In the genomic region with DNA sequence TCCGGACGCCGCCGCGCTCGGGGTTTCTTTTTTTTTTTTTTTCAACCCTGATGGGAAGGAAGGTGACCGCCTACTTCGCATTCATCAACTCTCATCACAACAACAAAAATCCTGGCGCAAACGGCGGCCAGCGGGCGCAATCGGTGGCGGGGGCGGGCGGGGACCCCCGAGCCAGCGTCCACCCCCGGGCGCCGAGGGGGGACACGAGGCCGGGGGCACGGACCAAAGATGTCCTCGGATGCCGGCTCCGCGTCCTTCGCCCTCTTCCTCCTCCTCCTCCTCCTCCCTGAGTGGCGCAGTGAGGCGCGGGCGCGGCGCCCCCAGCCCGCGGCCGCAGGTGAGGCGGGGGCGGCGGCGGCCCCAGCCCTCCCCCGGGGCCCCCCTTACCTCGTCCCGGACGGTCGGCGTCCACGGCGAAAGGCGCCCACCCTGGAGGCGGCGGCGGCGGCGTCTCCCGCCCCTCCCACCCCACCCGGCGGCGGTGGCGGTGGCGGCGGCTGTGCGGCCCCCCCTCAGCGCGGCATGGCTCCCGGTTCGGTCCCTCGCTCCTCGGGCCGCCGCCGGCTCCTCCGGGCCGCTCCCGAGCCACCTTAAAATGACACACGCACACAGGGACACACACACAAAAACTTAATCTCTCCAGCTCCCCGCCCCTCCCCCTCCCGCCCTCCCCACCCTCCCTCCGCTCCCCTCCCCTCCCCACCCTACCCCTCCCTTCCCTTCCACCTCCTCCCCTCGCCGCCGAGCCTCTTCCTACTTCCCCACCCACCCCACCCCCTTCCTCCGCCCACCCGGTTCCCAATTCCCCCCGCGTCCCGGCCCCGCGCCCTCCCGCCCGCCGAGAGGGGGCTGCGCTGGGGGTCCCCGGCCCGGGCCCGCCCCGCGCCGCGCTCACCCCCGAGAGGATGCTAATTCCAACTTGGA, we compare ENCODE assay signal across 8 cellular contexts. TPM values are rescaled to one million over a fixed set of nuclear protein-coding genes. Genes with fewer than 3 reads are reported as not detected.
A peak's percentile ranks its signal among the peaks of the same experiment; 100 is the strongest.
DNase-seq lines count a peak whose midpoint lies in the region; ATAC-seq and TF ChIP-seq lines count a peak whose summit lies in the region.

TSS of gene CTBP2 (minus strand) at position 632 of the 924 bp plus-strand sequence.

- H3K9me2 ChIP-seq in MM.1S (replicated peaks; ENCODE audit: insufficient read depth, low read length), result no peaks in the 10 kb centered on the region

- H3K4me1 ChIP-seq in thoracic aorta (ENCODE audit: control insufficient read depth in 1 of 2, low read depth in 2 of 2) (peaks cover 28 to 39% of the 10 kb centered on the region in 2 donors), MM.1S (ENCODE audit: low read length) (no peaks in the 10 kb centered on the region)

- H3K4me3 ChIP-seq in AG10803 (ENCODE audit: low read length) (peak within 1 kb of the TSS; percentile 73), H7 (ENCODE audit: insufficient read depth, low read depth, low read length) (peak within 1 kb of the TSS; percentile 79), thoracic aorta (peak within 1 kb of the TSS; percentile 93), MM.1S (ENCODE audit: low read length) (no peak within 1 kb of the TSS)

- peak; percentile 18 for ATAC-seq in thoracic aorta (ENCODE audit: insufficient number of reproducible peaks, low FRiP score, low read depth)

- no peaks in the 10 kb centered on the region for H3K9me3 ChIP-seq in thoracic aorta
- H3K9me3 ChIP-seq in MM.1S (replicated peaks; ENCODE audit: insufficient read depth, low read length), result no peaks in the 10 kb centered on the region

- H3K9ac ChIP-seq in MM.1S (ENCODE audit: low read length), result no peak within 1 kb of the TSS

- peak within 1 kb of the TSS; percentile 95 to 97 for H3K27ac ChIP-seq in thoracic aorta
- H3K27ac ChIP-seq in MM.1S (ENCODE audit: low read length), result no peak within 1 kb of the TSS

- no peaks in the 10 kb centered on the region for H4K20me1 ChIP-seq in MM.1S (ENCODE audit: insufficient read depth, low read length)

- no peak within 1 kb of the TSS for H3K4me2 ChIP-seq in MM.1S (ENCODE audit: low read depth, low read length)

- no peaks in the 10 kb centered on the region for H3K79me2 ChIP-seq in MM.1S (ENCODE audit: low read length)

- H3F3A ChIP-seq in MM.1S (ENCODE audit: insufficient read depth, low read length), result no peaks in the 10 kb centered on the region

- H3K27me3 ChIP-seq in H7 (ENCODE audit: control insufficient read depth, insufficient read depth, low read length) (no peaks in the 10 kb centered on the region), thoracic aorta (replicated peaks; ENCODE audit: insufficient read depth) (no peaks in the 10 kb centered on the region), MM.1S (replicated peaks; ENCODE audit: insufficient read depth, low read length) (peaks cover 42% of the 10 kb centered on the region)

- no peak within 1 kb of the TSS for H2AFZ ChIP-seq in MM.1S (ENCODE audit: low read length)

- DNase-seq in AG10803 (ENCODE audit: low read depth) (peak; percentile 44), H7 (peak; percentile 92), SKM-1 treated with dmso at 0.1 percent for 144 hours (lab: John Stamatoyannopoulos, UW; ENCODE audit: unreplicated experiment) (peak; percentile 43), medulla oblongata (ENCODE audit: extremely low spot score) (peak; percentile 59), thoracic aorta (ENCODE audit: low spot score) (no peak), MM.1S (no peak), NCI-H2196 treated with DMSO at 0.1 percent for 48 hours (lab: John Stamatoyannopoulos, UW; ENCODE audit: unreplicated experiment) (no peak)

- in situ Hi-C loops in endometrial microvascular endothelial cells (cut with HindIII; ENCODE audit: inconsistent ontology term, low pct_unique_long_range_greater_than_20kb, low sequenced_read_pairs), result no loop called here

- H3K36me3 ChIP-seq in H7 (replicated peaks; ENCODE audit: control insufficient read depth, insufficient read depth, low read length), result no peaks in the 10 kb centered on the region
- no peaks in the 10 kb centered on the region for H3K36me3 ChIP-seq in thoracic aorta
- H3K36me3 ChIP-seq in MM.1S (replicated peaks; ENCODE audit: insufficient read depth, low read length), result no peaks in the 10 kb centered on the region

- no peak for TF ChIP-seq CTCF in AG10803 (conservative IDR thresholded peaks at IDR 0.05; ENCODE audit: low read length)
- no peak for TF ChIP-seq CTCF in thoracic aorta (IDR thresholded peaks at IDR 0.05)
- TF ChIP-seq CTCF in MM.1S (IDR thresholded peaks at IDR 0.05; ENCODE audit: low read length), result no peak

RNA-seq across cellular contexts. Expression of gene CTBP2, which starts in this region (rescaled TPM):
- total RNA-seq in H7 (2014; rRNA removed; shearing (Covaris generic)), result 233 and 260 TPM in 2 replicates
- total RNA-seq in endometrial microvascular endothelial cells (ENCODE audit: inconsistent ontology term) (89.9 TPM), thoracic aorta (10 to 100 TPM; 62.8 to 80.6 TPM)

Comparison
In these comparisons a context has a peak if more than half of its experiments do, and no peak if none do; other contexts are left out.
1. DNase-seq: peak in AG10803 (single experiment), H7 (single experiment), SKM-1 treated with dmso at 0.1 percent for 144 hours (single experiment) and medulla oblongata (single experiment); none in thoracic aorta (single experiment), MM.1S (single experiment) and NCI-H2196 treated with DMSO at 0.1 percent for 48 hours (single experiment).